ENCODE assay signal across 8 cellular contexts in the genomic region with DNA sequence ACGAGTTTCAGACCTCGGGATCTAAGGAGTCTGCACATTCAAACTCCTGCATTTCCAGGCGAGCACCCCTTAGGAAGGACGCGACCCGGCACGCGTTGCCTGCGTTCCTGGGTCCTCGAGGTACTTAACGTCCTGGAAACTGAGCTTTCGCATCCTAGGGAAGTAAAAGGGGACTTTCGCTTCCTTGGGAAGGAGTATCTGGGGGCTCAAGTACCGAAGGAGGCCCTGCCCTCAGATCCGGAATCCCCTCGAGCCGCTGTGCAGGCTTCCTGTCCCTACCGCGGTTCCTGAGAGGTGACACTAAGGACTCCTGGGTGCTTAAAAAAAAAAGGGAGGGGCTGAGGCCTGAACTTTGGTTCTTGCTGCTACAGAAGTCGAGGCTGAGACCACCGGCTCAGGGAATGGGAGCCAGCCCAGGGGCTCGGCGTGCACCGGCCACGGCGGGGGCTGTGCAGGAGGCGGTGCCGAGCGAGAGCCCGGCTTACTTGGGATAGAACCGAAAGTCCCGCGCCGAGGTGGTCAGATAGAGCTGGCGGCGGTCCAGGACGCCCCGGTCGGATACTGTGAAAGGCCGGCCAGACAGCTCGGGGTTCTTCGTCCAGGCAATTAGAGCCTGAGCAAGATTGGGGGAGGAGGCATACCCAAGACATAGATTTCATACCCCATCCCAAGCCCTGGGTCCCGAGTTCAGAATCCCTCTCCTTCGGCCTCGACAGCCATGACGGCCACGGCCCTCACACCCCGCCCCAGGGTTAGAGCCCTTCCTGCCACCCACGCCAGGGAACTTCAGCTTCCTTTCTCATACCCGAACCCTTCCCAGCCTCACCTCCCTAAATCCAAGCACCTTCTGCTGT. TPM values are rescaled to one million over a fixed set of nuclear protein-coding genes. Genes with fewer than 3 reads are reported as not detected.
DNase-seq lines count a peak whose midpoint lies in the region; ATAC-seq and TF ChIP-seq lines count a peak whose summit lies in the region.
"Not testable (repeated sequence)": the region's sequence is repeated elsewhere in the genome, so short reads cannot be mapped to it uniquely, and the experiment has no call there.
"Had no signal": no experiment of that assay in that cellular context is flagged by ENCODE, and none has a peak within 500 bp of the region (broad histone marks: within the 10 kb centered on the region; RNA-seq: fewer than 3 reads in every experiment).

No MANE protein-coding gene starts in this region.

- intact Hi-C loops in breast epithelium (cut with DNase I; ENCODE audit: low total_unique reads); Right ventricle myocardium superior (cut with DNase I): not testable (repeated sequence)

- H3K36me3 Mint-ChIP-seq in activated CD4-positive, alpha-beta T cell treated with anti-CD3 and anti-CD28 coated beads, Interleukin-2, amount 10 ng/mL, durations not matched to agents 7 days and 5 days (ENCODE audit: low read depth): not testable (repeated sequence)

- DNase-seq in NCI-H2171 treated with DMSO at 0.1 percent for 48 hours (lab: John Stamatoyannopoulos, UW) (peak; percentile 28), Right ventricle myocardium superior (peak; percentile 58)
- peak; percentile 15 for DNase-seq in activated CD4-positive, alpha-beta T cell treated with anti-CD3 and anti-CD28 coated beads, Interleukin-2, amount 10 ng/mL, durations not matched to agents 7 days and 5 days
- not testable (repeated sequence) for DNase-seq in breast epithelium (ENCODE audit: low spot score in 2 of 2)

- peak; percentile 36 for ATAC-seq in Right ventricle myocardium superior (ENCODE audit: poor library complexity)

- H3K4me3 Mint-ChIP-seq in activated CD4-positive, alpha-beta T cell treated with anti-CD3 and anti-CD28 coated beads, Interleukin-2, amount 10 ng/mL, durations not matched to agents 7 days and 5 days: peak overlapping the region; percentile 72

- H3K9ac ChIP-seq in skeletal muscle tissue (ENCODE audit: low read depth in 1 of 3, low read length in 3 of 3): peak overlapping the region; percentile 23 to 66 (median 43)

- H3K27ac ChIP-seq in breast epithelium; skeletal muscle tissue (ENCODE audit: low read depth, low read length): not testable (repeated sequence)

- not testable (repeated sequence) for TF ChIP-seq POLR2A in breast epithelium (IDR thresholded peaks at IDR 0.05)

- H3K4me1 ChIP-seq in breast epithelium: not testable (repeated sequence)
- H3K4me1 ChIP-seq in mononuclear cell (ENCODE audit: insufficient read depth, low read length): peaks cover 22% of the 10 kb centered on the region
- H3K4me1 ChIP-seq in skeletal muscle tissue (ENCODE audit: control insufficient read depth in 3 of 3, insufficient read depth in 3 of 3, low read length in 3 of 3): peaks cover 15 to 21% (median 16%) of the 10 kb centered on the region in 3 donors

- H3K27ac Mint-ChIP-seq in activated CD4-positive, alpha-beta T cell treated with anti-CD3 and anti-CD28 coated beads, Interleukin-2, amount 10 ng/mL, durations not matched to agents 7 days and 5 days: not testable (repeated sequence)

- not testable (repeated sequence) for H3K36me3 ChIP-seq in breast epithelium
- peaks cover 13 to 25% (median 22%) of the 10 kb centered on the region in 3 donors for H3K36me3 ChIP-seq in skeletal muscle tissue (ENCODE audit: control insufficient read depth in 3 of 3, insufficient read depth in 3 of 3, low read length in 3 of 3)

- H3K4me1 Mint-ChIP-seq in activated CD4-positive, alpha-beta T cell treated with anti-CD3 and anti-CD28 coated beads, Interleukin-2, amount 10 ng/mL, durations not matched to agents 7 days and 5 days: peaks cover 31% of the 10 kb centered on the region

- H3K9me3 ChIP-seq in breast epithelium; mononuclear cell (ENCODE audit: low read depth, low read length); skeletal muscle tissue (ENCODE audit: control insufficient read depth in 3 of 3, low read length in 3 of 3): not testable (repeated sequence)

- POLR2A ChIA-PET in activated CD4-positive, alpha-beta T cell treated with anti-CD3 and anti-CD28 coated beads, Interleukin-2, amount 10 ng/mL, durations not matched to agents 7 days and 5 days (lab: Charles Lee): not testable (repeated sequence)

- H3K9me3 Mint-ChIP-seq in activated CD4-positive, alpha-beta T cell treated with anti-CD3 and anti-CD28 coated beads, Interleukin-2, amount 10 ng/mL, durations not matched to agents 7 days and 5 days: not testable (repeated sequence)

- not testable (repeated sequence) for H3K27me3 ChIP-seq in breast epithelium
- H3K27me3 ChIP-seq in mononuclear cell (ENCODE audit: insufficient read depth, low read length) (peaks cover 14% of the 10 kb centered on the region), skeletal muscle tissue (ENCODE audit: control insufficient read depth in 3 of 3, insufficient read depth in 3 of 3, low read length in 3 of 3) (peaks cover 3 to 11% (median 4%) of the 10 kb centered on the region in 3 donors)

- peak overlapping the region; percentile 33; the same call in 1 of the 2 replicates for H3K4me3 ChIP-seq in GM08714 (ENCODE audit: low read length)
- H3K4me3 ChIP-seq in breast epithelium: peak overlapping the region; percentile 43 to 70 (median 56)
- H3K4me3 ChIP-seq in mononuclear cell (ENCODE audit: low read length): peak overlapping the region; percentile 32
- H3K4me3 ChIP-seq in skeletal muscle tissue (ENCODE audit: low read length in 3 of 3): peak overlapping the region; percentile 54 to 61 (median 60)

- TF ChIP-seq CTCF in breast epithelium (IDR thresholded peaks at IDR 0.05): not testable (repeated sequence)

- H3K27me3 Mint-ChIP-seq in activated CD4-positive, alpha-beta T cell treated with anti-CD3 and anti-CD28 coated beads, Interleukin-2, amount 10 ng/mL, durations not matched to agents 7 days and 5 days: peaks cover 26% of the 10 kb centered on the region

- CTCF ChIA-PET in activated CD4-positive, alpha-beta T cell treated with anti-CD3 and anti-CD28 coated beads, Interleukin-2, amount 10 ng/mL, durations not matched to agents 7 days and 5 days (lab: Charles Lee): interaction anchor here (0.9 to 3.6 kb wide), 12 partner anchors 8 to 190 kb away, joined by 3 to 23 read pairs (median 3); a partner anchor contains a TSS

RNA-seq across cellular contexts. Expression of a gene that starts 1.7 kb away (rescaled TPM):
- not detected for total RNA-seq in activated CD4-positive, alpha-beta T cell treated with anti-CD3 and anti-CD28 coated beads, Interleukin-2, amount 10 ng/mL, durations not matched to agents 7 days and 5 days
- total RNA-seq in breast epithelium (not detected), Right ventricle myocardium superior (not detected), mononuclear cell (not detected), skeletal muscle tissue (not detected)

RNA-seq across cellular contexts. Expression of a gene that starts 5.5 kb away (rescaled TPM):
- not detected for total RNA-seq in activated CD4-positive, alpha-beta T cell treated with anti-CD3 and anti-CD28 coated beads, Interleukin-2, amount 10 ng/mL, durations not matched to agents 7 days and 5 days
- not detected for total RNA-seq in breast epithelium
- total RNA-seq in Right ventricle myocardium superior: not detected
- not detected for total RNA-seq in mononuclear cell
- total RNA-seq in skeletal muscle tissue: not detected
- total RNA-seq: pulmonary artery endothelial cell had no signal

RNA-seq across cellular contexts. Expression of a gene that starts 13.1 kb away (rescaled TPM):
- under 1 TPM in 1 of 2 experiments, not detected in 1; 0.47 TPM for total RNA-seq in activated CD4-positive, alpha-beta T cell treated with anti-CD3 and anti-CD28 coated beads, Interleukin-2, amount 10 ng/mL, durations not matched to agents 7 days and 5 days
- not detected for total RNA-seq in breast epithelium
- total RNA-seq in Right ventricle myocardium superior: not detected
- not detected for total RNA-seq in mononuclear cell
- not detected for total RNA-seq in skeletal muscle tissue
- total RNA-seq: pulmonary artery endothelial cell had no signal

RNA-seq across cellular contexts. Expression of a gene that starts 18.1 kb away (rescaled TPM):
- total RNA-seq in activated CD4-positive, alpha-beta T cell treated with anti-CD3 and anti-CD28 coated beads, Interleukin-2, amount 10 ng/mL, durations not matched to agents 7 days and 5 days: not detected
- total RNA-seq in breast epithelium: not detected
- total RNA-seq in Right ventricle myocardium superior: not detected
- not detected for total RNA-seq in mononuclear cell
- total RNA-seq in skeletal muscle tissue: not detected
- total RNA-seq: pulmonary artery endothelial cell had no signal

RNA-seq across cellular contexts. Expression of a gene that starts 24.9 kb away (rescaled TPM):
- 10 to 100 TPM; 82.2 to 89.4 TPM for total RNA-seq in activated CD4-positive, alpha-beta T cell treated with anti-CD3 and anti-CD28 coated beads, Interleukin-2, amount 10 ng/mL, durations not matched to agents 7 days and 5 days
- total RNA-seq in breast epithelium: 100 to 1,000 TPM in 1 of 3 donors, 10 to 100 TPM in 2; 74.1 to 104 (median 84.0) TPM
- total RNA-seq in Right ventricle myocardium superior: 41.7 TPM
- 19.9 TPM for total RNA-seq in mononuclear cell
- 101 TPM for total RNA-seq in skeletal muscle tissue
